8 cellular contexts compared by ENCODE assay signal in the genomic region with DNA sequence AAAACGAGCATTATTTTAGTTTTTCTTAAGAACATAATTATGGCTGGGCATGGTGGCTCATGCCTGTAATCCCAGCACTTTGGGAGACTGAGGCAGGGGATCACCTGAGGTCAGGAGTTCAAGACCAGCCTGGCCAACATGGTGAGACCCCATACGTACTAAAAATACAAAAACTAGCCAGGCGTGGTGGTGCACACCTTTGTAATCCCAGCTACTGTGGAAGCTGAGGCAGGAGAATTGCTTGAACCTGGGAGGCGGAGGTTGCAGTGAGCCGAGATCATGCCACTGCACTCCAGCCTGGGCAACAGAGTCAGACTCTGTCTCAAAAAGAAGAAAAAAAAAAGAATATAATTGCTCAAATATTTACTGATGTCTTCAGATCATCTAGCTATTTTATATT. TPM values are rescaled to one million over a fixed set of nuclear protein-coding genes. Genes with fewer than 3 reads are reported as not detected.
DNase-seq lines count a peak whose midpoint lies in the region; ATAC-seq, FAIRE-seq and TF ChIP-seq lines count a peak whose summit lies in the region.
"Not testable (repeated sequence)": the region's sequence is repeated elsewhere in the genome, so short reads cannot be mapped to it uniquely, and the experiment has no call there.

No MANE protein-coding gene starts in this region.

- not testable (repeated sequence) for TF ChIP-seq RAD21 in A549 (conservative IDR thresholded peaks at IDR 0.05 in 1 of 2, IDR thresholded peaks at IDR 0.05 in 1 of 2)

- TF ChIP-seq POLR2A in A549 (IDR thresholded peaks at IDR 0.05; ENCODE audit: low read length); esophagus muscularis mucosa (IDR thresholded peaks at IDR 0.05; ENCODE audit: low read depth); suprapubic skin (IDR thresholded peaks at IDR 0.05): not testable (repeated sequence)

- ATAC-seq in A549; activated naive CD8-positive, alpha-beta T cell treated with anti-CD3 and anti-CD28 coated beads, Interleukin-2, amount 50 U/mL, for 24 hours: not testable (repeated sequence)

- TF ChIP-seq EP300 in A549 (IDR thresholded peaks at IDR 0.05); esophagus muscularis mucosa (IDR thresholded peaks at IDR 0.05); suprapubic skin (IDR thresholded peaks at IDR 0.05): not testable (repeated sequence)

- not testable (repeated sequence) for H3K36me3 Mint-ChIP-seq in activated naive CD8-positive, alpha-beta T cell treated with anti-CD3 and anti-CD28 coated beads, Interleukin-2, amount 50 U/mL, for 24 hours (ENCODE audit: low read depth)

- not testable (repeated sequence) for DNase-seq in A549 (ENCODE audit: low read depth in 1 of 2, low spot score in 1 of 2); RWPE1 (ENCODE audit: low spot score); activated naive CD8-positive, alpha-beta T cell treated with anti-CD3 and anti-CD28 coated beads, Interleukin-2, amount 50 U/mL, for 24 hours; esophagus muscularis mucosa (ENCODE audit: extremely low spot score); suprapubic skin (ENCODE audit: low spot score in 2 of 2)

- CTCF ChIA-PET in A549 (lab: Yijun Ruan, JAX): interaction anchor here (1.3 kb wide), 1 partner anchor 242 kb away, joined by 3 read pairs; no protein-coding TSS in a partner anchor
- CTCF ChIA-PET in HEK293 (lab: Yijun Ruan, JAX): interaction anchor here (0.6 to 1.2 kb wide), 4 partner anchors 18 to 216 kb away, joined by 3 to 5 read pairs (median 4); no protein-coding TSS in a partner anchor
- CTCF ChIA-PET in RWPE1 (lab: Yijun Ruan, JAX): not testable (repeated sequence)

- not testable (repeated sequence) for H3K9me3 ChIP-seq in A549; HEK293 (ENCODE audit: control insufficient read depth, insufficient read depth, low read depth, low read length); esophagus muscularis mucosa; mesodermal cell (ENCODE audit: control insufficient read depth, low read length); suprapubic skin

- intact Hi-C loops in esophagus muscularis mucosa (cut with DNase I): not testable (repeated sequence)

- H3K9me3 Mint-ChIP-seq in activated naive CD8-positive, alpha-beta T cell treated with anti-CD3 and anti-CD28 coated beads, Interleukin-2, amount 50 U/mL, for 24 hours: not testable (repeated sequence)

- H3K4me3 ChIP-seq in A549; HEK293 (ENCODE audit: low read depth, low read length); esophagus muscularis mucosa; mesodermal cell (ENCODE audit: extremely low read depth, insufficient read depth, low read length, poor library complexity, severe bottlenecking); rectal smooth muscle tissue (ENCODE audit: low read length); suprapubic skin: not testable (repeated sequence)

- H3K4me1 ChIP-seq in A549 (peaks cover 41% of the 10 kb centered on the region), HEK293 (ENCODE audit: control insufficient read depth, insufficient read depth, low read length) (peaks cover 43% of the 10 kb centered on the region), esophagus muscularis mucosa (peaks cover 16 to 50% (median 41%) of the 10 kb centered on the region in 4 donors), mesodermal cell (ENCODE audit: control insufficient read depth, insufficient read depth, low read length, poor library complexity, severe bottlenecking) (peaks cover 24% of the 10 kb centered on the region), rectal smooth muscle tissue (ENCODE audit: control insufficient read depth, insufficient read depth, low read length) (peaks cover 12% of the 10 kb centered on the region), suprapubic skin (peaks cover 31% of the 10 kb centered on the region)

- not testable (repeated sequence) for H3K27me3 ChIP-seq in esophagus muscularis mucosa; rectal smooth muscle tissue (ENCODE audit: control insufficient read depth, insufficient read depth, low read length); suprapubic skin

- peaks cover 33% of the 10 kb centered on the region for H3K4me1 Mint-ChIP-seq in activated naive CD8-positive, alpha-beta T cell treated with anti-CD3 and anti-CD28 coated beads, Interleukin-2, amount 50 U/mL, for 24 hours

- H3K27ac ChIP-seq in A549 (peak overlapping the region; percentile 25 to 77; a peak in 3 of 6 replicates), HEK293 (ENCODE audit: extremely low read depth, low read depth, low read length) (peak overlapping the region; percentile 50), RWPE1 (peak overlapping the region; percentile 59), esophagus muscularis mucosa (replicated peaks in 1 of 4) (peak overlapping the region; percentile 57 to 76 (median 67)), mesodermal cell (ENCODE audit: low read depth, low read length, severe bottlenecking) (peak overlapping the region; percentile 47), rectal smooth muscle tissue (ENCODE audit: low read depth, low read length) (peak overlapping the region; percentile 58), suprapubic skin (peak overlapping the region; percentile 68)

- H3K4me3 Mint-ChIP-seq in activated naive CD8-positive, alpha-beta T cell treated with anti-CD3 and anti-CD28 coated beads, Interleukin-2, amount 50 U/mL, for 24 hours: not testable (repeated sequence)

- not testable (repeated sequence) for TF ChIP-seq CTCF in A549 (IDR thresholded peaks at IDR 0.05); HEK293 (tag by site-specific recombination; IDR thresholded peaks at IDR 0.05); RWPE1 (conservative IDR thresholded peaks at IDR 0.05; ENCODE audit: low read depth); esophagus muscularis mucosa (IDR thresholded peaks at IDR 0.05); suprapubic skin (IDR thresholded peaks at IDR 0.05)

- POLR2A ChIA-PET in A549 (lab: Yijun Ruan, JAX); RWPE1 (lab: Yijun Ruan, JAX; ENCODE audit: low non-redundant PET): not testable (repeated sequence)
- POLR2A ChIA-PET in HEK293 (lab: Yijun Ruan, JAX): interaction anchor here (1.6 to 2.0 kb wide), 2 partner anchors 21 to 24 kb away, joined by 3 to 6 read pairs; no protein-coding TSS in a partner anchor

- H3K36me3 ChIP-seq in HEK293 (ENCODE audit: control insufficient read depth in 2 of 2, insufficient read depth in 1 of 2, low read length in 2 of 2); esophagus muscularis mucosa; mesodermal cell (ENCODE audit: control insufficient read depth, insufficient read depth, low read length); rectal smooth muscle tissue (ENCODE audit: control insufficient read depth, insufficient read depth, low read length); suprapubic skin: not testable (repeated sequence)

- not testable (repeated sequence) for H3K9ac ChIP-seq in rectal smooth muscle tissue (ENCODE audit: low read length)

- H3K4me2 ChIP-seq in A549: peak overlapping the region; percentile 70

- WGBS in A549 (ENCODE audit: missing lambda C conversion rate): 77% methylated on average over 5 of the region's 5 CpGs
- 83% methylated on average over 5 of the region's 5 CpGs for WGBS in esophagus muscularis mucosa
- WGBS in mesodermal cell (ENCODE audit: insufficient coverage in 2 of 2), 2 experiments: 91 to 100% methylated on average over 3 to 4 of the region's 5 CpGs
- WGBS in suprapubic skin: 77% methylated on average over 5 of the region's 5 CpGs

- not testable (repeated sequence) for FAIRE-seq in A549 (lab: Jason Lieb, UNC)

- not testable (repeated sequence) for H3K27me3 Mint-ChIP-seq in activated naive CD8-positive, alpha-beta T cell treated with anti-CD3 and anti-CD28 coated beads, Interleukin-2, amount 50 U/mL, for 24 hours

- peak overlapping the region; percentile 37 for H3K27ac Mint-ChIP-seq in activated naive CD8-positive, alpha-beta T cell treated with anti-CD3 and anti-CD28 coated beads, Interleukin-2, amount 50 U/mL, for 24 hours

TF ChIP-seq in HEK293, 187 proteins besides CTCF, POLR2A, EP300 and RAD21:
- TF ChIP-seq BCL11B (tag by site-specific recombination; IDR thresholded peaks at IDR 0.05; ENCODE audit: low read depth) (0 out of 2 replicates have a peak, but pooled peaks have one; percentile 16), OSR2 (tag by site-specific recombination; IDR thresholded peaks at IDR 0.05) (peak; percentile 31; the same call in 1 of the 2 replicates), ZNF121 (tag by site-specific recombination; IDR thresholded peaks at IDR 0.05) (peak; percentile 95)

RNA-seq across cellular contexts. Expression of a gene that starts 25.3 kb away (rescaled TPM):
- polyA plus RNA-seq in A549 (2011; rRNA removed): 12.1 and 12.8 TPM in 2 replicates
- polyA plus RNA-seq in A549 (2012; cell fraction: cytosol; rRNA removed): 5.4 and 7.2 TPM in 2 replicates
- 9.7 and 11.2 TPM in 2 replicates for polyA plus RNA-seq in A549 (2012; cell fraction: nucleus; rRNA removed)
- polyA plus RNA-seq in A549 (2017; fragmentation: RNase III; extraction: RNeasy Plus Mini Kit Qiagen cat#74134 plus additional on column Dnase treatment): 5.9 to 6.5 TPM (median 6.0 TPM) in 3 replicates
- 19.7 and 30.0 TPM in 2 replicates for polyA minus RNA-seq in A549 (2011; rRNA and poly(A)+ RNA removed)
- 10 to 100 TPM; 11.6 to 23.0 (median 17.3) TPM for total RNA-seq in esophagus muscularis mucosa
- polyA plus RNA-seq in mesodermal cell (2013, experiment 1 of 2): 17.7 TPM
- 15.9 TPM for polyA plus RNA-seq in mesodermal cell (2013, experiment 2 of 2)
- 10 to 100 TPM; 28.1 to 56.6 (median 37.1) TPM for total RNA-seq in suprapubic skin
